ENCODE assay signal across 8 cellular contexts in genomic region chr2:120312861-120313694, GRCh38. TPM values are rescaled to one million over a fixed set of nuclear protein-coding genes. Genes with fewer than 3 reads are reported as not detected.
DNase-seq lines count a peak whose midpoint lies in the region; ATAC-seq and TF ChIP-seq lines count a peak whose summit lies in the region.

No MANE protein-coding gene starts in this region.

- ATAC-seq in GM19035 (IDR thresholded peaks at IDR 0.05; ENCODE audit: unreplicated experiment): peak; percentile 47
- ATAC-seq in activated T-helper 17 cell treated with anti-CD3 and anti-CD28 coated beads, Interleukin-2, amount 50 U/mL, for 72 hours (replicated peaks): peak; percentile 80
- ATAC-seq in natural killer cell treated with Interleukin-12 subunit alpha and Interleukin-12 subunit beta and Interleukin-15 and Interleukin-18, amount 100 ng/mL, for 72 hours: peak; percentile 69 to 76
- peak; percentile 79 for ATAC-seq in stimulated activated effector memory CD8-positive, alpha-beta T cell treated with anti-CD3 and anti-CD28 coated beads, Interleukin-12 subunit alpha, Interleukin-12 subunit beta, amount 100 ng/mL, for 72 hours

- H3K36me3 Mint-ChIP-seq in IgD-negative memory B cell: no peaks in the 10 kb centered on the region
- H3K36me3 Mint-ChIP-seq in activated T-helper 17 cell treated with anti-CD3 and anti-CD28 coated beads, Interleukin-2, amount 50 U/mL, for 72 hours (ENCODE audit: low read depth): no peaks in the 10 kb centered on the region
- H3K36me3 Mint-ChIP-seq in natural killer cell treated with Interleukin-12 subunit alpha and Interleukin-12 subunit beta and Interleukin-15 and Interleukin-18, amount 100 ng/mL, for 72 hours: no peaks in the 10 kb centered on the region
- H3K36me3 Mint-ChIP-seq in stimulated activated effector memory CD8-positive, alpha-beta T cell treated with anti-CD3 and anti-CD28 coated beads, Interleukin-12 subunit alpha, Interleukin-12 subunit beta, amount 100 ng/mL, for 72 hours: no peaks in the 10 kb centered on the region

- TF ChIP-seq CTCF in AG10803 (conservative IDR thresholded peaks at IDR 0.05; ENCODE audit: low read length): peak; percentile 89

- peaks cover 12 to 18% (median 16%) of the 10 kb centered on the region in 3 donors for H3K4me1 Mint-ChIP-seq in IgD-negative memory B cell
- no peaks in the 10 kb centered on the region for H3K4me1 Mint-ChIP-seq in activated T-helper 17 cell treated with anti-CD3 and anti-CD28 coated beads, Interleukin-2, amount 50 U/mL, for 72 hours
- peaks cover 0 to 9% of the 10 kb centered on the region in 2 donors for H3K4me1 Mint-ChIP-seq in natural killer cell treated with Interleukin-12 subunit alpha and Interleukin-12 subunit beta and Interleukin-15 and Interleukin-18, amount 100 ng/mL, for 72 hours (ENCODE audit: low read depth in 2 of 2)
- peaks cover 11% of the 10 kb centered on the region for H3K4me1 Mint-ChIP-seq in stimulated activated effector memory CD8-positive, alpha-beta T cell treated with anti-CD3 and anti-CD28 coated beads, Interleukin-12 subunit alpha, Interleukin-12 subunit beta, amount 100 ng/mL, for 72 hours

- peaks cover 13% of the 10 kb centered on the region for H3K27me3 Mint-ChIP-seq in IgD-negative memory B cell
- peaks cover 3% of the 10 kb centered on the region for H3K27me3 Mint-ChIP-seq in activated T-helper 17 cell treated with anti-CD3 and anti-CD28 coated beads, Interleukin-2, amount 50 U/mL, for 72 hours
- H3K27me3 Mint-ChIP-seq in natural killer cell treated with Interleukin-12 subunit alpha and Interleukin-12 subunit beta and Interleukin-15 and Interleukin-18, amount 100 ng/mL, for 72 hours: peaks cover 7 to 12% of the 10 kb centered on the region in 2 donors

- H3K4me3 Mint-ChIP-seq in IgD-negative memory B cell: peak overlapping the region; percentile 30 to 92 (median 82)
- peak overlapping the region; percentile 71 for H3K4me3 Mint-ChIP-seq in activated T-helper 17 cell treated with anti-CD3 and anti-CD28 coated beads, Interleukin-2, amount 50 U/mL, for 72 hours
- H3K4me3 Mint-ChIP-seq in natural killer cell treated with Interleukin-12 subunit alpha and Interleukin-12 subunit beta and Interleukin-15 and Interleukin-18, amount 100 ng/mL, for 72 hours: peak overlapping the region; percentile 66
- peak overlapping the region; percentile 61 for H3K4me3 Mint-ChIP-seq in stimulated activated effector memory CD8-positive, alpha-beta T cell treated with anti-CD3 and anti-CD28 coated beads, Interleukin-12 subunit alpha, Interleukin-12 subunit beta, amount 100 ng/mL, for 72 hours

- DNase-seq in AG10803 (ENCODE audit: low read depth) (peak; percentile 73), RPMI8226 (peak; percentile 84), fibroblast of peridontal ligament (ENCODE audit: extremely low read depth) (peak; percentile 83)
- no peak for DNase-seq in natural killer cell treated with Interleukin-12 subunit alpha and Interleukin-12 subunit beta and Interleukin-15 and Interleukin-18, amount 100 ng/mL, for 72 hours (ENCODE audit: low spot score)
- peak; percentile 61 to 84 for DNase-seq in stimulated activated effector memory CD8-positive, alpha-beta T cell treated with anti-CD3 and anti-CD28 coated beads, Interleukin-12 subunit alpha, Interleukin-12 subunit beta, amount 100 ng/mL, for 72 hours (ENCODE audit: low spot score in 2 of 2)

- H3K4me3 ChIP-seq in AG10803 (ENCODE audit: low read length): peak overlapping the region; percentile 67

- H3K27ac Mint-ChIP-seq in IgD-negative memory B cell: no peak overlapping the region
- peak overlapping the region; percentile 75 for H3K27ac Mint-ChIP-seq in activated T-helper 17 cell treated with anti-CD3 and anti-CD28 coated beads, Interleukin-2, amount 50 U/mL, for 72 hours
- peak overlapping the region in 1 of 2 donors; percentile 78 for H3K27ac Mint-ChIP-seq in natural killer cell treated with Interleukin-12 subunit alpha and Interleukin-12 subunit beta and Interleukin-15 and Interleukin-18, amount 100 ng/mL, for 72 hours
- peak overlapping the region; percentile 71 for H3K27ac Mint-ChIP-seq in stimulated activated effector memory CD8-positive, alpha-beta T cell treated with anti-CD3 and anti-CD28 coated beads, Interleukin-12 subunit alpha, Interleukin-12 subunit beta, amount 100 ng/mL, for 72 hours

- no peaks in the 10 kb centered on the region for H3K9me3 Mint-ChIP-seq in IgD-negative memory B cell
- H3K9me3 Mint-ChIP-seq in activated T-helper 17 cell treated with anti-CD3 and anti-CD28 coated beads, Interleukin-2, amount 50 U/mL, for 72 hours: no peaks in the 10 kb centered on the region
- no peaks in the 10 kb centered on the region for H3K9me3 Mint-ChIP-seq in natural killer cell treated with Interleukin-12 subunit alpha and Interleukin-12 subunit beta and Interleukin-15 and Interleukin-18, amount 100 ng/mL, for 72 hours
- no peaks in the 10 kb centered on the region for H3K9me3 Mint-ChIP-seq in stimulated activated effector memory CD8-positive, alpha-beta T cell treated with anti-CD3 and anti-CD28 coated beads, Interleukin-12 subunit alpha, Interleukin-12 subunit beta, amount 100 ng/mL, for 72 hours

RNA-seq across cellular contexts. Expression of gene INHBB, which starts 32.9 kb away (rescaled TPM):
- not detected for polyA plus RNA-seq in IgD-negative memory B cell
- not detected for total RNA-seq in activated T-helper 17 cell treated with anti-CD3 and anti-CD28 coated beads, Interleukin-2, amount 50 U/mL, for 72 hours
- total RNA-seq in natural killer cell treated with Interleukin-12 subunit alpha and Interleukin-12 subunit beta and Interleukin-15 and Interleukin-18, amount 100 ng/mL, for 72 hours: not detected

Comparison
In these comparisons a context has a peak if more than half of its experiments do, and no peak if none do; other contexts are left out.
1. H3K27ac Mint-ChIP-seq: peak in activated T-helper 17 cell treated with anti-CD3 and anti-CD28 coated beads, Interleukin-2, amount 50 U/mL, for 72 hours (single experiment) and stimulated activated effector memory CD8-positive, alpha-beta T cell treated with anti-CD3 and anti-CD28 coated beads, Interleukin-12 subunit alpha, Interleukin-12 subunit beta, amount 100 ng/mL, for 72 hours (single experiment); none in IgD-negative memory B cell (0 of 3).
2. Peak in every context shown above with its lines, with median percentiles within 50 percentile points of each other: ATAC-seq and H3K4me3 Mint-ChIP-seq.